ENCODE assay signal across 8 cellular contexts in genomic region chr3:197750396-197750831, GRCh38. TPM values are rescaled to one million over a fixed set of nuclear protein-coding genes. Genes with fewer than 3 reads are reported as not detected.
DNase-seq lines count a peak whose midpoint lies in the region; ATAC-seq and TF ChIP-seq lines count a peak whose summit lies in the region.

No MANE protein-coding gene starts in this region.

- H3K4me1 Mint-ChIP-seq in GM23338 (peaks cover 21% of the 10 kb centered on the region), MCF 10A (ENCODE audit: insufficient read depth, unreplicated experiment) (peaks cover 30% of the 10 kb centered on the region)

- 0 out of 2 replicates have a peak, but pooled peaks cover 5% of the 10 kb centered on the region for H4K20me1 ChIP-seq in GM23338 (replicated peaks; ENCODE audit: insufficient read depth)

- TF ChIP-seq POLR2A in gastrocnemius medialis (IDR thresholded peaks at IDR 0.05): no peak

- intact Hi-C loops in MCF 10A (cut with micrococcal nuclease) (loop anchor here (2.0 kb wide), 2 partner anchors 20 to 38 kb away; no protein-coding TSS in a partner anchor), gastrocnemius medialis (cut with DNase I; ENCODE audit: low total_unique reads) (loop anchor here (5.0 to 10.0 kb wide), 2 partner anchors 42 to 204 kb away; partner anchors contain the start of genes LRCH3 and RPL35A)

- H3K4me2 ChIP-seq in GM23338: peak overlapping the region; percentile 95

- H3K9me2 ChIP-seq in GM23338 (ENCODE audit: insufficient read depth): no peaks in the 10 kb centered on the region

- peaks cover 13% of the 10 kb centered on the region; the same call in 1 of the 2 replicates for H3F3A ChIP-seq in GM23338 (replicated peaks; ENCODE audit: low read depth)

- H3K27ac Mint-ChIP-seq in GM23338: no peak overlapping the region
- peak overlapping the region; percentile 85 for H3K27ac Mint-ChIP-seq in MCF 10A (ENCODE audit: low read depth, unreplicated experiment)

- H3K9me3 ChIP-seq in MG63: no peaks in the 10 kb centered on the region
- no peaks in the 10 kb centered on the region for H3K9me3 ChIP-seq in iPS-18c (ENCODE audit: control insufficient read depth, insufficient read depth, low read length)
- H3K9me3 ChIP-seq in gastrocnemius medialis: no peaks in the 10 kb centered on the region

- H3K79me2 ChIP-seq in GM23338 (replicated peaks; ENCODE audit: insufficient read depth): peaks cover 33% of the 10 kb centered on the region

- in situ Hi-C loops in G401 (cut with HindIII; ENCODE audit: low sequenced_read_pairs) (no loop called here), gastrocnemius medialis (cut with MboI; ENCODE audit: low sequenced_read_pairs in 4 of 4) (no loop called here)

- peak; percentile 79 for ATAC-seq in GM23338
- peak; percentile 37 to 45 for ATAC-seq in gastrocnemius medialis

- CTCF ChIA-PET in MCF 10A (lab: Yijun Ruan, JAX): interaction anchor here (0.6 to 1.1 kb wide), 2 partner anchors 31 to 38 kb away, joined by 3 read pairs; no protein-coding TSS in a partner anchor

- H3K4me3 ChIP-seq in GM23338: peak overlapping the region; percentile 91
- H3K4me3 ChIP-seq in MG63: peak overlapping the region; percentile 90
- peak overlapping the region; percentile 80 for H3K4me3 ChIP-seq in iPS-18c (ENCODE audit: insufficient read depth, low read depth, low read length)
- peak overlapping the region; percentile 78 to 93 (median 85) for H3K4me3 ChIP-seq in gastrocnemius medialis

- DNase-seq in G401 (ENCODE audit: low spot score) (peak; percentile 70), GM23338 (ENCODE audit: low spot score) (peak; percentile 83), MG63 (peak; percentile 60), UCSD-AML1 (lab: John Stamatoyannopoulos, UW; ENCODE audit: unreplicated experiment) (peak; percentile 77), MCF 10A (ENCODE audit: unreplicated experiment) (peak; percentile 64), gastrocnemius medialis (peak; percentile 38 to 62), KG1 (lab: John Stamatoyannopoulos, UW) (no peak)

- no peaks in the 10 kb centered on the region; the same call in 2 of the 3 replicates for H3K36me3 Mint-ChIP-seq in GM23338 (ENCODE audit: low read depth)
- peaks cover 3% of the 10 kb centered on the region for H3K36me3 Mint-ChIP-seq in MCF 10A (ENCODE audit: insufficient read depth, unreplicated experiment)

- H3K27ac ChIP-seq in GM23338 (ENCODE audit: low read depth) (no peak overlapping the region), gastrocnemius medialis (peak overlapping the region; percentile 93 to 100 (median 100))

- H3K27me3 ChIP-seq in GM23338 (ENCODE audit: insufficient read depth): peaks cover 54% of the 10 kb centered on the region
- no peaks in the 10 kb centered on the region for H3K27me3 ChIP-seq in MG63
- H3K27me3 ChIP-seq in gastrocnemius medialis: no peaks in the 10 kb centered on the region

- peak overlapping the region; percentile 94 for H3K4me3 Mint-ChIP-seq in GM23338
- peak overlapping the region; percentile 98 for H3K4me3 Mint-ChIP-seq in MCF 10A (ENCODE audit: unreplicated experiment)

- H3K27me3 Mint-ChIP-seq in GM23338 (ENCODE audit: insufficient read depth, low read depth, poor library complexity): peaks cover 23% of the 10 kb centered on the region
- no peaks in the 10 kb centered on the region for H3K27me3 Mint-ChIP-seq in MCF 10A (ENCODE audit: insufficient read depth, unreplicated experiment)

- peak overlapping the region; percentile 95 for H2AFZ ChIP-seq in GM23338

- TF ChIP-seq CTCF in GM23338 (conservative IDR thresholded peaks at IDR 0.05; ENCODE audit: low read depth in 2 of 2) (no peak), MCF 10A (IDR thresholded peaks at IDR 0.05; ENCODE audit: unreplicated experiment) (no peak), gastrocnemius medialis (IDR thresholded peaks at IDR 0.05 in 4 of 5, conservative IDR thresholded peaks at IDR 0.05 in 1 of 5) (peak in 1 of 5 experiments; percentile 14)

- POLR2A ChIA-PET in MCF 10A (lab: Yijun Ruan, JAX): interaction anchor here (0.9 to 7.1 kb wide), 14 partner anchors 14 to 200 kb away, joined by 3 to 76 read pairs (median 5); partner anchors contain the start of genes LRCH3 and RUBCN

- no TSS peak for BruUV-seq in MCF 10A (replicated peaks; lab: Mats Ljungman, UMichigan)

- H3K36me3 ChIP-seq in GM23338 (ENCODE audit: insufficient read depth) (no peaks in the 10 kb centered on the region), MG63 (no peaks in the 10 kb centered on the region; the same call in 1 of the 2 replicates), gastrocnemius medialis (no peaks in the 10 kb centered on the region)

- H3K4me1 ChIP-seq in GM23338 (ENCODE audit: insufficient read depth) (peaks cover 25% of the 10 kb centered on the region), gastrocnemius medialis (peaks cover 52 to 74% of the 10 kb centered on the region in 2 donors)

- H3K9me3 Mint-ChIP-seq in GM23338: no peaks in the 10 kb centered on the region
- H3K9me3 Mint-ChIP-seq in MCF 10A (ENCODE audit: unreplicated experiment): no peaks in the 10 kb centered on the region

TF ChIP-seq in GM23338, 12 proteins besides CTCF, POLR2A, EP300 and RAD21 (continues in another document):
- TF ChIP-seq ZNF331 (CRISPR knock-in tag; IDR thresholded peaks at IDR 0.05; ENCODE audit: low read depth) (no peak), NANOG (IDR thresholded peaks at IDR 0.05; ENCODE audit: borderline replicate concordance) (no peak), CREB1 (CRISPR knock-in tag; IDR thresholded peaks at IDR 0.05; ENCODE audit: low read depth) (no peak), STAT1 (IDR thresholded peaks at IDR 0.05; ENCODE audit: unreplicated experiment) (no peak), REST (IDR thresholded peaks at IDR 0.05; ENCODE audit: unreplicated experiment) (no peak), EZH2 (IDR thresholded peaks at IDR 0.05; ENCODE audit: low read depth, unreplicated experiment) (no peak)

RNA-seq across cellular contexts. Expression of gene FYTTD1, which starts 0.7 kb away (rescaled TPM):
- total RNA-seq in G401 (2014; rRNA removed; shearing (Covaris generic)): 42.6 and 94.6 TPM in 2 replicates
- 13.7 and 24.7 TPM in 2 replicates for total RNA-seq in GM23338 (2014; rRNA removed; shearing (Covaris generic))
- 14.0 and 14.8 TPM in 2 replicates for polyA plus RNA-seq in GM23338 (2016; fragmentation: Nextera tagmentation; extraction: Ambion mirVana)
- 75.2 and 77.8 TPM in 2 replicates for total RNA-seq in MG63 (2014; rRNA removed; shearing (Covaris generic); ENCODE audit: low replicate concordance)
- total RNA-seq in MCF 10A (2022) (45.9 and 46.3 TPM in 2 replicates), gastrocnemius medialis (100 to 1,000 TPM in 3 of 4 donors, 10 to 100 TPM in 1; 77.7 to 184 (median 111) TPM)

RNA-seq across cellular contexts. Expression of gene RUBCN, which starts 13.7 kb away (rescaled TPM):
- total RNA-seq in G401 (2014; rRNA removed; shearing (Covaris generic)): 3.8 and 9.4 TPM in 2 replicates
- 23.8 and 33.2 TPM in 2 replicates for total RNA-seq in GM23338 (2014; rRNA removed; shearing (Covaris generic))
- 11.3 and 13.1 TPM in 2 replicates for polyA plus RNA-seq in GM23338 (2016; fragmentation: Nextera tagmentation; extraction: Ambion mirVana)
- total RNA-seq in MG63 (2014; rRNA removed; shearing (Covaris generic); ENCODE audit: low replicate concordance): 3.2 and 3.5 TPM in 2 replicates
- total RNA-seq in MCF 10A (2022) (29.9 and 35.5 TPM in 2 replicates), gastrocnemius medialis (10 to 100 TPM; 15.6 to 33.1 (median 21.6) TPM)

RNA-seq across cellular contexts. Expression of gene LRCH3, which starts 40.6 kb away (rescaled TPM):
- total RNA-seq in G401 (2014; rRNA removed; shearing (Covaris generic)): 24.6 and 27.0 TPM in 2 replicates
- 60.0 and 66.8 TPM in 2 replicates for total RNA-seq in GM23338 (2014; rRNA removed; shearing (Covaris generic))
- 17.1 and 22.9 TPM in 2 replicates for polyA plus RNA-seq in GM23338 (2016; fragmentation: Nextera tagmentation; extraction: Ambion mirVana)
- total RNA-seq in MG63 (2014; rRNA removed; shearing (Covaris generic); ENCODE audit: low replicate concordance): 20.3 and 32.8 TPM in 2 replicates
- total RNA-seq in MCF 10A (2022): 55.3 and 58.8 TPM in 2 replicates
- 100 to 1,000 TPM in 1 of 4 donors, 10 to 100 TPM in 3; 18.0 to 126 (median 26.7) TPM for total RNA-seq in gastrocnemius medialis
